In genomic region chr7:112143567-112143966, GRCh38 we compare ENCODE assay signal across 17 cellular contexts.
A peak's percentile ranks its signal among the peaks of the same experiment; 100 is the strongest.
DNase-seq lines count a peak whose midpoint lies in the region; ATAC-seq and TF ChIP-seq lines count a peak whose summit lies in the region.
"Had no signal": no experiment of that assay in that cellular context is flagged by ENCODE, and none has a peak within 500 bp of the region (broad histone marks: within the 10 kb centered on the region; RNA-seq: fewer than 3 reads in every experiment).

No MANE protein-coding gene starts in this region.

- TF ChIP-seq CTCF in fibroblast of mammary gland (conservative IDR thresholded peaks at IDR 0.05; ENCODE audit: control insufficient read depth, insufficient read depth, low read depth, low read length), result no peak

- no peak overlapping the region for H3K4me3 ChIP-seq in fibroblast of mammary gland (ENCODE audit: control insufficient read depth, low read depth, low read length)

- ATAC-seq in GM19455 (IDR thresholded peaks at IDR 0.05; ENCODE audit: unreplicated experiment), result no peak
- ATAC-seq: activated CD4-positive, CD25-positive, alpha-beta regulatory T cell treated with anti-CD3 and anti-CD28 coated beads, Interleukin-2, amount 50 U/mL, for 24 hours; activated naive CD8-positive, alpha-beta T cell treated with anti-CD3 and anti-CD28 coated beads, Interleukin-2, amount 50 U/mL, for 24 hours; HepG2 had no signal

- peak; percentile 91 for DNase-seq in Daoy (ENCODE audit: low read depth)
- DNase-seq in RPMI7951 (ENCODE audit: low read depth), result peak; percentile 87
- DNase-seq in fibroblast of mammary gland (ENCODE audit: low read depth), result peak; percentile 95
- peak; percentile 61 for DNase-seq in non-pigmented ciliary epithelial cell (ENCODE audit: low read depth)
- DNase-seq in HuH-7 (ENCODE audit: low spot score), result no peak
- no peak for DNase-seq in stimulated activated CD4-positive, alpha-beta T cell treated with anti-CD3 and anti-CD28 coated beads, Interleukin-4, amount 100 ng/mL, for 1 hour
- no peak for DNase-seq in activated naive CD4-positive, alpha-beta T cell treated with anti-CD3 and anti-CD28 coated beads, Interleukin-2, amount 50 U/mL, for 16 hours
- DNase-seq: activated naive CD8-positive, alpha-beta T cell treated with anti-CD3 and anti-CD28 coated beads, Interleukin-2, amount 50 U/mL, for 24 hours; effector CD8-positive, alpha-beta T cell; GF-D8; hypothalamus; NCI-H1105 treated with DMSO at 0.1 percent for 48 hours; NCI-H510A; OCI-M1 had no signal

Comparison
In these comparisons a context has a peak if more than half of its experiments do, and no peak if none do; other contexts are left out.
1. DNase-seq: peak in Daoy (single experiment), RPMI7951 (single experiment), fibroblast of mammary gland (single experiment) and non-pigmented ciliary epithelial cell (single experiment); none in HuH-7 (single experiment), stimulated activated CD4-positive, alpha-beta T cell treated with anti-CD3 and anti-CD28 coated beads, Interleukin-4, amount 100 ng/mL, for 1 hour (single experiment) and activated naive CD4-positive, alpha-beta T cell treated with anti-CD3 and anti-CD28 coated beads, Interleukin-2, amount 50 U/mL, for 16 hours (single experiment).